In the genomic region with DNA sequence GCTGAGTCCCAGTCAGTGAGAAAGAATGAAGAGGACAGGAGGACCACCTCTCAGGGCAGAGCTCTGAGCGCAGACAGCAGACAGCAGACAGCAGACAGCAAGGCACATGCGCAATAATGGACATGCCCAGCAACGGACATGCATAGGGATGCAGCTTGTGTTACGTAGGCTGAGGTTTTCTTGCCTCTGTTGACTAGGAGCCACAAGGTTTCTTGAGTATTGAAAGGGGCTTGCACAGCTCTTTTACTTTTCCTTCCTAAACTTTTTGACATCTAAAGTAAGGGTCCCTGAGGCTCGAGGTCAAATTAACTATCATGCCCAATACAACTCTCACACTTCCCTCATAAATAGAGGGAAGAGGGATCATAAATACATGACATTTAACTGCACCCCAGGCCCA, we compare ENCODE assay signal across 32 cellular contexts. TPM values are rescaled to one million over a fixed set of nuclear protein-coding genes. Genes with fewer than 3 reads are reported as not detected.
"Had no signal": no experiment of that assay in that cellular context is flagged by ENCODE, and none has a peak within 500 bp of the region (broad histone marks: within the 10 kb centered on the region; RNA-seq: fewer than 3 reads in every experiment).

A gene with protein sequence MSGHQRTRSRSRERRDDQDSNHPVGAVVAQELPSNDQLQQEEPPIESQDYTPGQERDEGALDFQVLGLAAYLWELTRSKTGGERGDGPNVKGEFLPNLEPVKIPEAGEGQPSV (minus strand): TSS at position 101 of the 400 bp plus-strand sequence. CDS start 1,013 bp downstream, outside the sequence.

- H3K4me3 ChIP-seq: stomach, suprapubic skin, thoracic aorta, thyroid gland, tibial artery, tibial nerve, transverse colon, upper lobe of left lung, upper lobe of right lung, uterus, vagina had no signal

- H3K27ac Mint-ChIP-seq: stimulated activated effector memory CD8-positive, alpha-beta T cell treated with anti-CD3 and anti-CD28 coated beads, Interleukin-12 subunit alpha, Interleukin-12 subunit beta, amount 100 ng/mL, for 72 hours; stimulated activated memory B cell treated with anti-CD40 and anti-IgM and Interleukin-4, amounts not matched to agents 10 μg/mL and 1 μg/mL and 100 μg/mL, for 72 hours; stimulated activated naive B cell treated with anti-CD40 and anti-IgM and Interleukin-4, amounts not matched to agents 10 μg/mL and 1 μg/mL and 100 μg/mL, for 72 hours; stimulated activated naive CD8-positive, alpha-beta T cell treated with anti-CD3 and anti-CD28 coated beads, Interleukin-15, amount 100 ng/mL, for 72 hours; stimulated activated naive CD8-positive, alpha-beta T cell treated with anti-CD3 and anti-CD28 coated beads, Interleukin-15, Interleukin-2, amounts not matched to agents 100 ng/mL and 50 ng/mL, for 24 hours; type B pancreatic cell had no signal

- H3K27me3 ChIP-seq: stomach, suprapubic skin, thyroid gland, tibial artery, tibial nerve, transverse colon, upper lobe of left lung, upper lobe of right lung, uterus, vagina had no signal

- H3K9me3 ChIP-seq: suprapubic skin, thoracic aorta, thyroid gland, transverse colon, upper lobe of left lung, upper lobe of right lung, uterus, vagina had no signal

- H3K4me3 Mint-ChIP-seq: stimulated activated effector memory CD8-positive, alpha-beta T cell treated with anti-CD3 and anti-CD28 coated beads, Interleukin-12 subunit alpha, Interleukin-12 subunit beta, amount 100 ng/mL, for 72 hours; stimulated activated memory B cell treated with anti-CD40 and anti-IgM and Interleukin-4, amounts not matched to agents 10 μg/mL and 1 μg/mL and 100 μg/mL, for 72 hours; stimulated activated naive B cell treated with anti-CD40 and anti-IgM and Interleukin-4, amounts not matched to agents 10 μg/mL and 1 μg/mL and 100 μg/mL, for 72 hours; stimulated activated naive CD8-positive, alpha-beta T cell treated with anti-CD3 and anti-CD28 coated beads, Interleukin-15, amount 100 ng/mL, for 72 hours; stimulated activated naive CD8-positive, alpha-beta T cell treated with anti-CD3 and anti-CD28 coated beads, Interleukin-15, Interleukin-2, amounts not matched to agents 100 ng/mL and 50 ng/mL, for 24 hours; type B pancreatic cell had no signal

- H3K9me3 Mint-ChIP-seq: stimulated activated effector memory CD8-positive, alpha-beta T cell treated with anti-CD3 and anti-CD28 coated beads, Interleukin-12 subunit alpha, Interleukin-12 subunit beta, amount 100 ng/mL, for 72 hours; stimulated activated memory B cell treated with anti-CD40 and anti-IgM and Interleukin-4, amounts not matched to agents 10 μg/mL and 1 μg/mL and 100 μg/mL, for 72 hours; stimulated activated naive B cell treated with anti-CD40 and anti-IgM and Interleukin-4, amounts not matched to agents 10 μg/mL and 1 μg/mL and 100 μg/mL, for 72 hours; stimulated activated naive CD8-positive, alpha-beta T cell treated with anti-CD3 and anti-CD28 coated beads, Interleukin-15, amount 100 ng/mL, for 72 hours; stimulated activated naive CD8-positive, alpha-beta T cell treated with anti-CD3 and anti-CD28 coated beads, Interleukin-15, Interleukin-2, amounts not matched to agents 100 ng/mL and 50 ng/mL, for 24 hours; type B pancreatic cell had no signal

- H3K4me1 Mint-ChIP-seq: stimulated activated effector memory CD8-positive, alpha-beta T cell treated with anti-CD3 and anti-CD28 coated beads, Interleukin-12 subunit alpha, Interleukin-12 subunit beta, amount 100 ng/mL, for 72 hours; stimulated activated memory B cell treated with anti-CD40 and anti-IgM and Interleukin-4, amounts not matched to agents 10 μg/mL and 1 μg/mL and 100 μg/mL, for 72 hours; stimulated activated naive B cell treated with anti-CD40 and anti-IgM and Interleukin-4, amounts not matched to agents 10 μg/mL and 1 μg/mL and 100 μg/mL, for 72 hours; stimulated activated naive CD8-positive, alpha-beta T cell treated with anti-CD3 and anti-CD28 coated beads, Interleukin-15, amount 100 ng/mL, for 72 hours had no signal

- H3K27ac ChIP-seq: stomach, suprapubic skin, thoracic aorta, thyroid gland, tibial artery, tibial nerve, transverse colon, upper lobe of left lung, upper lobe of right lung, uterus, vagina had no signal

- H3K4me1 ChIP-seq: stomach, suprapubic skin, thyroid gland, tibial artery, tibial nerve, transverse colon, upper lobe of left lung, upper lobe of right lung, uterus, vagina had no signal

- H3K36me3 Mint-ChIP-seq: stimulated activated effector memory CD8-positive, alpha-beta T cell treated with anti-CD3 and anti-CD28 coated beads, Interleukin-12 subunit alpha, Interleukin-12 subunit beta, amount 100 ng/mL, for 72 hours; stimulated activated memory B cell treated with anti-CD40 and anti-IgM and Interleukin-4, amounts not matched to agents 10 μg/mL and 1 μg/mL and 100 μg/mL, for 72 hours; stimulated activated naive B cell treated with anti-CD40 and anti-IgM and Interleukin-4, amounts not matched to agents 10 μg/mL and 1 μg/mL and 100 μg/mL, for 72 hours; type B pancreatic cell had no signal

- H3K27me3 Mint-ChIP-seq: stimulated activated memory B cell treated with anti-CD40 and anti-IgM and Interleukin-4, amounts not matched to agents 10 μg/mL and 1 μg/mL and 100 μg/mL, for 72 hours; stimulated activated naive CD8-positive, alpha-beta T cell treated with anti-CD3 and anti-CD28 coated beads, Interleukin-15, amount 100 ng/mL, for 72 hours; stimulated activated naive CD8-positive, alpha-beta T cell treated with anti-CD3 and anti-CD28 coated beads, Interleukin-15, Interleukin-2, amounts not matched to agents 100 ng/mL and 50 ng/mL, for 24 hours; type B pancreatic cell had no signal

- DNase-seq: stimulated activated CD4-positive, alpha-beta T cell treated with anti-CD3 and anti-CD28 coated beads, Interleukin-2, amount 100 ng/mL, for 48 hours; stimulated activated CD4-positive, alpha-beta T cell treated with anti-CD3 and anti-CD28 coated beads, Interleukin-4, amount 100 ng/mL, for 1 hour; stimulated activated CD4-positive, alpha-beta T cell treated with anti-CD3 and anti-CD28 coated beads, Interleukin-4, amount 100 ng/mL, for 24 hours; stimulated activated CD4-positive, alpha-beta T cell treated with anti-CD3 and anti-CD28 coated beads, Interleukin-4, amount 100 ng/mL, for 4 hours; stimulated activated CD8-positive, alpha-beta memory T cell treated with anti-CD3 and anti-CD28 coated beads, Interleukin-4, amount 100 ng/mL, for 48 hours; stimulated activated naive B cell treated with anti-CD40 and anti-IgM and Interleukin-4, amounts not matched to agents 10 μg/mL and 1 μg/mL and 100 μg/mL, for 72 hours; stimulated activated naive CD4-positive, alpha-beta T cell; stimulated activated naive CD4-positive, alpha-beta T cell treated with Interleukin-2 at 50 U/mL for 16 hours; stimulated activated naive CD8-positive, alpha-beta T cell treated with anti-CD3 and anti-CD28 coated beads, Interleukin-15, amount 100 ng/mL, for 72 hours; stimulated activated naive CD8-positive, alpha-beta T cell treated with anti-CD3 and anti-CD28 coated beads, Interleukin-15, Interleukin-2, amounts not matched to agents 100 U/mL and 50 U/mL, for 24 hours; stomach; substantia nigra; thyroid gland; tibial artery; transverse colon; trophoblast cell; upper lobe of right lung; uterus had no signal

- H3K36me3 ChIP-seq: stomach, suprapubic skin, thoracic aorta, thyroid gland, tibial artery, tibial nerve, transverse colon, upper lobe of left lung, upper lobe of right lung, uterus, vagina had no signal

RNA-seq across cellular contexts. Expression of the gene that starts here (rescaled TPM):
- total RNA-seq: stomach, subcutaneous adipose tissue, suprapubic skin, temporal lobe, thoracic aorta, thyroid gland, tibial nerve, transverse colon, upper lobe of left lung, upper lobe of right lung, ureter, urinary bladder, uterus, vagina had no signal
- polyA plus RNA-seq: stomach, thymus, urinary bladder had no signal
